Comparison of ENCODE assay signal across 8 cellular contexts in genomic region chrX:48802813-48803261, GRCh38. TPM values are rescaled to one million over a fixed set of nuclear protein-coding genes. Genes with fewer than 3 reads are reported as not detected.
DNase-seq lines count a peak whose midpoint lies in the region; ATAC-seq, FAIRE-seq and TF ChIP-seq lines count a peak whose summit lies in the region.

No MANE protein-coding gene starts in this region.

- BruUV-seq in GM12878 (replicated peaks; lab: Mats Ljungman, UMichigan), result no TSS peak

- H3K79me2 ChIP-seq in GM12878 (ENCODE audit: control insufficient read depth, insufficient read depth, low read length), result no peaks in the 10 kb centered on the region; the same call in none of the 2 replicates
- H3K79me2 ChIP-seq in mesendoderm (ENCODE audit: control insufficient read depth, insufficient read depth, low read length), result no peaks in the 10 kb centered on the region

- WGBS in heart left ventricle, 4 donors, result 44 to 62% (median 58%) methylated on average over 7 of the region's 7 CpGs
- WGBS in GM12878 (ENCODE audit: insufficient coverage, insufficient replicate concordance, low lambda C conversion rate, missing lambda C conversion rate), result 36% methylated on average over 7 of the region's 7 CpGs
- whole genome bisulfite sequencing in mesendoderm (ENCODE audit: extremely low coverage, insufficient coverage, low lambda C conversion rate), result no CpG with 5 or more reads among the region's 7 CpGs
- WGBS in urinary bladder, result 41% methylated on average over 7 of the region's 7 CpGs

- H3K4me3 ChIP-seq in heart left ventricle, result peak overlapping the region in 11 of 12 donors; percentile 33 to 93 (median 66)
- peak overlapping the region; percentile 62 for H3K4me3 ChIP-seq in GM12878
- peak overlapping the region; percentile 46 for H3K4me3 ChIP-seq in mesendoderm (ENCODE audit: low read length)
- H3K4me3 ChIP-seq in urinary bladder (ENCODE audit: low read depth, low read length), result peak overlapping the region; percentile 44

- H3K9me3 ChIP-seq in heart left ventricle (no peaks in the 10 kb centered on the region), GM12878 (replicated peaks; ENCODE audit: control insufficient read depth, insufficient read depth, low read length) (no peaks in the 10 kb centered on the region)

- H4K20me1 ChIP-seq in GM12878 (ENCODE audit: control insufficient read depth, insufficient read depth), result no peaks in the 10 kb centered on the region

- peak overlapping the region; percentile 86 for H3K9ac ChIP-seq in GM12878 (ENCODE audit: control insufficient read depth, insufficient read depth, low read length)
- H3K9ac ChIP-seq in mesendoderm (ENCODE audit: low read length), result peak overlapping the region; percentile 75

- no peak for FAIRE-seq in GM12878 (lab: Jason Lieb, UNC)

- H3K4ac ChIP-seq in mesendoderm (ENCODE audit: low read depth, low read length), result no peak overlapping the region

- RAD21 ChIA-PET in GM12878 (lab: Charles Lee; ENCODE audit: unreplicated experiment), result no interaction called here

- TF ChIP-seq EP300 in GM12878 (IDR thresholded peaks at IDR 0.05; ENCODE audit: borderline replicate concordance in 1 of 2, control insufficient read depth in 1 of 2, low read depth in 2 of 2, low read length in 2 of 2), result no peak

- peak overlapping the region; percentile 66 for H3K4me2 ChIP-seq in GM12878 (ENCODE audit: control insufficient read depth, insufficient read depth)
- peak overlapping the region; percentile 38 for H3K4me2 ChIP-seq in mesendoderm (ENCODE audit: low read length)

- H3K27me3 ChIP-seq in heart left ventricle, result no peaks in the 10 kb centered on the region
- no peaks in the 10 kb centered on the region for H3K27me3 ChIP-seq in GM12878 (replicated peaks in 1 of 2; ENCODE audit: control insufficient read depth in 2 of 2, insufficient read depth in 2 of 2, low read length in 1 of 2)
- H3K27me3 ChIP-seq in mesendoderm (ENCODE audit: insufficient read depth, low read length, poor library complexity), result no peaks in the 10 kb centered on the region

- H3K23ac ChIP-seq in mesendoderm (ENCODE audit: low read length), result no peak overlapping the region

- H3K27ac ChIP-seq in heart left ventricle (peak overlapping the region; percentile 90 to 99 (median 93)), GM12878 (ENCODE audit: control insufficient read depth, insufficient read depth) (peak overlapping the region; percentile 93), mesendoderm (ENCODE audit: low read depth, low read length) (peak overlapping the region; percentile 57), urinary bladder (ENCODE audit: low read depth) (peak overlapping the region; percentile 97)

- peaks cover 0 to 27% (median 4%) of the 10 kb centered on the region in 9 donors for H3K36me3 ChIP-seq in heart left ventricle
- H3K36me3 ChIP-seq in GM12878 (ENCODE audit: control insufficient read depth in 2 of 2, insufficient read depth in 2 of 2, low read length in 1 of 2), result peaks cover 0 to 3% of the 10 kb centered on the region in 2 experiments; a peak in 1 of 4 replicates
- H3K36me3 ChIP-seq in mesendoderm (ENCODE audit: control insufficient read depth, insufficient read depth, low read length), result no peaks in the 10 kb centered on the region
- H3K36me3 ChIP-seq in urinary bladder (ENCODE audit: insufficient read depth), result no peaks in the 10 kb centered on the region

- CTCF ChIA-PET in GM12878 (lab: Yijun Ruan, JAX), result no interaction called here

- TF ChIP-seq CTCF in heart left ventricle (IDR thresholded peaks at IDR 0.05) (no peak), GM12878 (IDR thresholded peaks at IDR 0.05 in 2 of 3, conservative IDR thresholded peaks at IDR 0.05 in 1 of 3; ENCODE audit: control insufficient read depth in 2 of 3, extremely low read depth in 1 of 3, insufficient read depth in 1 of 3, low read depth in 3 of 3, low read length in 3 of 3) (no peak)

- intact Hi-C loops in heart left ventricle (cut with DNase I) (loop anchor here in 9 of 10 donors (1.0 to 10.0 kb wide), 11 partner anchors 66 to 266 kb away; partner anchors contain the start of genes SUV39H1 (in 5 of the 9), PQBP1 (in 3 of the 9), TIMM17B (in 3 of the 9) and PIM2 (in 1 of the 9)), left cardiac atrium (cut with DNase I) (loop anchor here in 1 of 2 donors (5.0 kb wide), 1 partner anchor 89 kb away; no protein-coding TSS in a partner anchor), GM12878 (cut with micrococcal nuclease; ENCODE audit: unreplicated experiment) (loop anchor here (5.0 kb wide), 4 partner anchors 106 to 239 kb away; partner anchors contain the start of genes OTUD5, SUV39H1 and TFE3)

- no peak overlapping the region for H2BK5ac ChIP-seq in mesendoderm (ENCODE audit: low read length)

- no peak for TF ChIP-seq POLR2A in heart left ventricle (IDR thresholded peaks at IDR 0.05)
- no peak for TF ChIP-seq POLR2A in GM12878 (IDR thresholded peaks at IDR 0.05; ENCODE audit: low read depth, low read length)

- H2AFZ ChIP-seq in GM12878 (ENCODE audit: control insufficient read depth, low read depth, low read length), result peak overlapping the region; percentile 19; the same call in 1 of the 2 replicates

- no peak overlapping the region for H3K18ac ChIP-seq in mesendoderm (ENCODE audit: low read length)

- H3K79me1 ChIP-seq in mesendoderm (ENCODE audit: low read length), result no peaks in the 10 kb centered on the region

- in situ Hi-C loops in GM12878 (cut with MboI), result loop anchor here (10.0 kb wide), 1 partner anchor 382 kb away; the partner anchor contains the start of gene PRICKLE3

- H4K8ac ChIP-seq in mesendoderm (ENCODE audit: low read depth, low read length), result no peak overlapping the region

- H3K4me1 ChIP-seq in heart left ventricle, result peaks cover 0 to 12% (median 3%) of the 10 kb centered on the region in 12 donors
- H3K4me1 ChIP-seq in GM12878 (ENCODE audit: control insufficient read depth, insufficient read depth, low read length), result no peaks in the 10 kb centered on the region
- H3K4me1 ChIP-seq in mesendoderm (ENCODE audit: control insufficient read depth, low read depth, low read length), result no peaks in the 10 kb centered on the region
- H3K4me1 ChIP-seq in urinary bladder (ENCODE audit: insufficient read depth), result no peaks in the 10 kb centered on the region

- H4K5ac ChIP-seq in mesendoderm (ENCODE audit: low read length), result no peak overlapping the region

- SMC1A ChIA-PET in GM12878 (lab: Charles Lee; ENCODE audit: uncharacterized antibody, unreplicated experiment), result interaction anchor here (1.5 kb wide), 1 partner anchor 144 kb away, joined by 4 read pairs; no protein-coding TSS in a partner anchor

- no peak for TF ChIP-seq RAD21 in GM12878 (IDR thresholded peaks at IDR 0.05; ENCODE audit: insufficient read depth, low read depth, low read length)

- no peak overlapping the region for H2BK120ac ChIP-seq in mesendoderm (ENCODE audit: low read depth, low read length)

- no peak for DNase-seq in heart left ventricle
- DNase-seq in left cardiac atrium, result no peak
- DNase-seq in GM12878 (ENCODE audit: low read depth, low spot score), result no peak
- DNase-seq in mesendoderm, result peak; percentile 8
- no peak for DNase-seq in SW 1271 (lab: John Stamatoyannopoulos, UW)
- no peak for DNase-seq in NCI-H748 (lab: John Stamatoyannopoulos, UW; ENCODE audit: unreplicated experiment)

- ATAC-seq in heart left ventricle (no peak), left cardiac atrium (no peak), GM12878 (no peak), HG03342 (IDR thresholded peaks at IDR 0.05; ENCODE audit: unreplicated experiment) (no peak)

- no peak overlapping the region for H2BK15ac ChIP-seq in mesendoderm (replicated peaks; ENCODE audit: low read depth)

- POLR2A ChIA-PET in GM12878 (lab: Charles Lee), result no interaction called here

- no peak overlapping the region for H2AK5ac ChIP-seq in mesendoderm (ENCODE audit: low read length)

- H3K56ac ChIP-seq in mesendoderm (ENCODE audit: low read length), result peak overlapping the region; percentile 83

RNA-seq across cellular contexts. Expression of gene HDAC6, which starts 1.0 kb away (rescaled TPM):
- 10 to 100 TPM; 27.7 to 48.6 (median 36.9) TPM for total RNA-seq in heart left ventricle
- 10 to 100 TPM; 30.3 to 44.4 TPM for polyA plus RNA-seq in heart left ventricle
- 10 to 100 TPM; 43.1 to 44.6 TPM for total RNA-seq in left cardiac atrium
- 81.6 and 86.0 TPM in 2 replicates for total RNA-seq in GM12878 (2013; cell fraction: nucleolus; rRNA removed)
- total RNA-seq in GM12878 (2014; rRNA removed), result 32.9 and 34.7 TPM in 2 replicates
- total RNA-seq in GM12878 (2014; rRNA removed; fragmentation: Illumina TruSeq; extraction: Trizol), result 24.0 and 25.8 TPM in 2 replicates
- total RNA-seq in GM12878 (2021), result 40.4 and 47.0 TPM in 2 replicates
- 21.8 TPM for polyA plus RNA-seq in GM12878 (2011; ENCODE audit: low read depth)
- 21.7 and 26.7 TPM in 2 replicates for polyA plus RNA-seq in GM12878 (2011; rRNA removed)
- polyA plus RNA-seq in GM12878 (2011; cell fraction: cytosol; rRNA removed), result 18.2 and 19.7 TPM in 2 replicates
- polyA plus RNA-seq in GM12878 (2011; cell fraction: nucleus; rRNA removed), result 110 and 119 TPM in 2 replicates
- 34.4 and 42.1 TPM in 2 replicates for polyA plus RNA-seq in GM12878 (2012)
- 38.6 and 39.0 TPM in 2 replicates for polyA plus RNA-seq in GM12878 (2014; fragmentation: Illumina TruSeq; extraction: Trizol)
- 10 to 100 TPM in 1 of 2 experiments, 1 to 10 TPM in 1; 8.3 to 17.5 TPM for polyA plus RNA-seq in GM12878 (2014; fragmentation: Nextera tagmentation; extraction: Ambion mirVana)
- 28.5 and 35.3 TPM in 2 replicates for polyA plus RNA-seq in GM12878 (2014; rRNA removed)
- polyA plus RNA-seq in GM12878 (2016; fragmentation: Nextera tagmentation; extraction: Ambion mirVana), result 10 to 100 TPM; 36.1 to 39.0 TPM
- polyA minus RNA-seq in GM12878 (2011; rRNA and poly(A)+ RNA removed), result 24.3 and 24.7 TPM in 2 replicates
- polyA minus RNA-seq in GM12878 (2011; cell fraction: cytosol; rRNA and poly(A)+ RNA removed), result 6.3 and 8.9 TPM in 2 replicates
- polyA minus RNA-seq in GM12878 (2011; cell fraction: nucleus; rRNA and poly(A)+ RNA removed), result 24.1 and 34.5 TPM in 2 replicates
- 31.5 TPM for polyA plus RNA-seq in mesendoderm (2013, experiment 1 of 2)
- 29.5 TPM for polyA plus RNA-seq in mesendoderm (2013, experiment 2 of 2)
- 63.8 TPM for total RNA-seq in urinary bladder
- polyA plus RNA-seq in urinary bladder, result 42.0 TPM

RNA-seq across cellular contexts. Expression of gene GATA1, which starts 16.4 kb away (rescaled TPM):
- total RNA-seq in heart left ventricle (under 1 TPM in 1 of 9 donors, not detected in 8; 0.16 TPM), left cardiac atrium (not detected), GM12878 (2014; rRNA removed) (not detected in 2 replicates), GM12878 (2014; rRNA removed; fragmentation: Illumina TruSeq; extraction: Trizol) (not detected in 2 replicates), GM12878 (2021) (0.13 and 0.36 TPM in 2 replicates), urinary bladder (not detected)
- polyA plus RNA-seq in heart left ventricle (not detected), GM12878 (2011; rRNA removed) (not detected in 2 replicates), GM12878 (2014; fragmentation: Illumina TruSeq; extraction: Trizol) (not detected in 2 replicates), GM12878 (2014; fragmentation: Nextera tagmentation; extraction: Ambion mirVana) (not detected), GM12878 (2014; rRNA removed) (0.24 TPM in 1 of 2 replicates, not detected in the other), GM12878 (2016; fragmentation: Nextera tagmentation; extraction: Ambion mirVana) (not detected), urinary bladder (0.34 TPM)
- total RNA-seq in GM12878 (2013; cell fraction: nucleolus; rRNA removed), result not detected in 2 replicates
- not detected for polyA plus RNA-seq in GM12878 (2011; ENCODE audit: low read depth)
- not detected in 2 replicates for polyA plus RNA-seq in GM12878 (2011; cell fraction: cytosol; rRNA removed)
- polyA plus RNA-seq in GM12878 (2011; cell fraction: nucleus; rRNA removed), result not detected in 2 replicates
- not detected in 2 replicates for polyA plus RNA-seq in GM12878 (2012)
- polyA minus RNA-seq in GM12878 (2011; rRNA and poly(A)+ RNA removed), result not detected in 2 replicates
- not detected in 2 replicates for polyA minus RNA-seq in GM12878 (2011; cell fraction: cytosol; rRNA and poly(A)+ RNA removed)
- not detected in 2 replicates for polyA minus RNA-seq in GM12878 (2011; cell fraction: nucleus; rRNA and poly(A)+ RNA removed)
- polyA plus RNA-seq in mesendoderm (2013, experiment 1 of 2), result not detected
- polyA plus RNA-seq in mesendoderm (2013, experiment 2 of 2), result not detected

RNA-seq across cellular contexts. Expression of gene ERAS, which starts 23.5 kb away (rescaled TPM):
- not detected for total RNA-seq in heart left ventricle
- polyA plus RNA-seq in heart left ventricle, result not detected
- total RNA-seq in left cardiac atrium, result not detected
- total RNA-seq in GM12878 (2013; cell fraction: nucleolus; rRNA removed), result not detected in 2 replicates
- total RNA-seq in GM12878 (2014; rRNA removed), result not detected in 2 replicates
- total RNA-seq in GM12878 (2014; rRNA removed; fragmentation: Illumina TruSeq; extraction: Trizol), result not detected in 2 replicates
- not detected in 2 replicates for total RNA-seq in GM12878 (2021)
- polyA plus RNA-seq in GM12878 (2011; ENCODE audit: low read depth), result not detected
- polyA plus RNA-seq in GM12878 (2011; rRNA removed), result not detected in 2 replicates
- polyA plus RNA-seq in GM12878 (2011; cell fraction: cytosol; rRNA removed), result not detected in 2 replicates
- not detected in 2 replicates for polyA plus RNA-seq in GM12878 (2011; cell fraction: nucleus; rRNA removed)
- 0.12 TPM in 1 of 2 replicates, not detected in the other for polyA plus RNA-seq in GM12878 (2012)
- not detected in 2 replicates for polyA plus RNA-seq in GM12878 (2014; fragmentation: Illumina TruSeq; extraction: Trizol)
- polyA plus RNA-seq in GM12878 (2014; fragmentation: Nextera tagmentation; extraction: Ambion mirVana), result not detected
- not detected in 2 replicates for polyA plus RNA-seq in GM12878 (2014; rRNA removed)
- not detected for polyA plus RNA-seq in GM12878 (2016; fragmentation: Nextera tagmentation; extraction: Ambion mirVana)
- not detected in 2 replicates for polyA minus RNA-seq in GM12878 (2011; rRNA and poly(A)+ RNA removed)
- polyA minus RNA-seq in GM12878 (2011; cell fraction: cytosol; rRNA and poly(A)+ RNA removed), result not detected in 2 replicates
- polyA minus RNA-seq in GM12878 (2011; cell fraction: nucleus; rRNA and poly(A)+ RNA removed), result not detected in 2 replicates
- polyA plus RNA-seq in mesendoderm (2013, experiment 1 of 2), result not detected
- polyA plus RNA-seq in mesendoderm (2013, experiment 2 of 2), result not detected
- not detected for total RNA-seq in urinary bladder
- 0.10 TPM for polyA plus RNA-seq in urinary bladder

RNA-seq across cellular contexts. Expression of gene PCSK1N, which starts 32.6 kb away (rescaled TPM):
- 1 to 10 TPM in 2 of 9 donors, under 1 TPM in 1, not detected in 6; 0.67 to 3.9 (median 1.1) TPM for total RNA-seq in heart left ventricle
- polyA plus RNA-seq in heart left ventricle, result not detected
- 1 to 10 TPM; 3.9 to 9.8 TPM for total RNA-seq in left cardiac atrium
- not detected in 2 replicates for total RNA-seq in GM12878 (2013; cell fraction: nucleolus; rRNA removed)
- not detected in 2 replicates for total RNA-seq in GM12878 (2014; rRNA removed)
- not detected in 2 replicates for total RNA-seq in GM12878 (2014; rRNA removed; fragmentation: Illumina TruSeq; extraction: Trizol)
- not detected in 2 replicates for total RNA-seq in GM12878 (2021)
- polyA plus RNA-seq in GM12878 (2011; ENCODE audit: low read depth), result not detected
- not detected in 2 replicates for polyA plus RNA-seq in GM12878 (2011; rRNA removed)
- polyA plus RNA-seq in GM12878 (2011; cell fraction: cytosol; rRNA removed), result not detected in 2 replicates
- polyA plus RNA-seq in GM12878 (2011; cell fraction: nucleus; rRNA removed), result not detected in 2 replicates
- polyA plus RNA-seq in GM12878 (2012), result not detected in 2 replicates
- polyA plus RNA-seq in GM12878 (2014; fragmentation: Illumina TruSeq; extraction: Trizol), result not detected in 2 replicates
- polyA plus RNA-seq in GM12878 (2014; fragmentation: Nextera tagmentation; extraction: Ambion mirVana), result not detected
- not detected in 2 replicates for polyA plus RNA-seq in GM12878 (2014; rRNA removed)
- under 1 TPM in 1 of 2 experiments, not detected in 1; 0.19 TPM for polyA plus RNA-seq in GM12878 (2016; fragmentation: Nextera tagmentation; extraction: Ambion mirVana)
- not detected in 2 replicates for polyA minus RNA-seq in GM12878 (2011; rRNA and poly(A)+ RNA removed)
- not detected in 2 replicates for polyA minus RNA-seq in GM12878 (2011; cell fraction: cytosol; rRNA and poly(A)+ RNA removed)
- not detected in 2 replicates for polyA minus RNA-seq in GM12878 (2011; cell fraction: nucleus; rRNA and poly(A)+ RNA removed)
- 0.91 TPM for polyA plus RNA-seq in mesendoderm (2013, experiment 1 of 2)
- 0.81 TPM for polyA plus RNA-seq in mesendoderm (2013, experiment 2 of 2)
- 1.1 TPM for total RNA-seq in urinary bladder
- polyA plus RNA-seq in urinary bladder, result 6.9 TPM

RNA-seq across cellular contexts. Expression of gene GLOD5, which starts 41.3 kb away (rescaled TPM):
- total RNA-seq in heart left ventricle (not detected), left cardiac atrium (not detected), GM12878 (2014; rRNA removed) (not detected in 2 replicates), GM12878 (2014; rRNA removed; fragmentation: Illumina TruSeq; extraction: Trizol) (not detected in 2 replicates), GM12878 (2021) (not detected in 2 replicates), urinary bladder (not detected)
- polyA plus RNA-seq in heart left ventricle (not detected), GM12878 (2011; rRNA removed) (not detected in 2 replicates), GM12878 (2014; fragmentation: Illumina TruSeq; extraction: Trizol) (not detected in 2 replicates), GM12878 (2014; fragmentation: Nextera tagmentation; extraction: Ambion mirVana) (not detected), GM12878 (2014; rRNA removed) (not detected in 2 replicates), GM12878 (2016; fragmentation: Nextera tagmentation; extraction: Ambion mirVana) (not detected), urinary bladder (not detected)
- not detected in 2 replicates for total RNA-seq in GM12878 (2013; cell fraction: nucleolus; rRNA removed)
- polyA plus RNA-seq in GM12878 (2011; ENCODE audit: low read depth), result not detected
- polyA plus RNA-seq in GM12878 (2011; cell fraction: cytosol; rRNA removed), result not detected in 2 replicates
- not detected in 2 replicates for polyA plus RNA-seq in GM12878 (2011; cell fraction: nucleus; rRNA removed)
- not detected in 2 replicates for polyA plus RNA-seq in GM12878 (2012)
- polyA minus RNA-seq in GM12878 (2011; rRNA and poly(A)+ RNA removed), result not detected in 2 replicates
- polyA minus RNA-seq in GM12878 (2011; cell fraction: cytosol; rRNA and poly(A)+ RNA removed), result not detected in 2 replicates
- polyA minus RNA-seq in GM12878 (2011; cell fraction: nucleus; rRNA and poly(A)+ RNA removed), result not detected in 2 replicates
- 0.21 TPM for polyA plus RNA-seq in mesendoderm (2013, experiment 1 of 2)
- polyA plus RNA-seq in mesendoderm (2013, experiment 2 of 2), result 0.13 TPM
